In genomic region chr2:236661762-236662110, GRCh38 we compare ENCODE assay signal across 12 cellular contexts.
DNase-seq lines count a peak whose midpoint lies in the region; ATAC-seq, FAIRE-seq and TF ChIP-seq lines count a peak whose summit lies in the region.
"Had no signal": no experiment of that assay in that cellular context is flagged by ENCODE, and none has a peak within 500 bp of the region (broad histone marks: within the 10 kb centered on the region; RNA-seq: fewer than 3 reads in every experiment).

No MANE protein-coding gene starts in this region.

- H3K9me1 ChIP-seq in keratinocyte (ENCODE audit: control insufficient read depth, extremely low read depth, insufficient read depth, low read length): no peaks in the 10 kb centered on the region

- H3K9me3 Mint-ChIP-seq in activated T-cell treated with anti-CD3 and anti-CD28 coated beads, Interleukin-2, amount 50 U/mL, for 4 hours: peaks cover 5% of the 10 kb centered on the region
- H3K9me3 Mint-ChIP-seq: natural killer cell treated with Interleukin-12 subunit alpha and Interleukin-12 subunit beta and Interleukin-15 and Interleukin-18, amount 100 ng/mL, for 72 hours had no signal

- H3K4me1 ChIP-seq in HUES48 (ENCODE audit: control insufficient read depth, insufficient read depth, low read length): peaks cover 26% of the 10 kb centered on the region
- peaks cover 20% of the 10 kb centered on the region for H3K4me1 ChIP-seq in keratinocyte (ENCODE audit: control insufficient read depth, extremely low read depth, insufficient read depth, low read length)
- H3K4me1 ChIP-seq in smooth muscle cell (ENCODE audit: low read depth): peaks cover 39% of the 10 kb centered on the region

- no peaks in the 10 kb centered on the region for H3K36me3 Mint-ChIP-seq in activated T-cell treated with anti-CD3 and anti-CD28 coated beads, Interleukin-2, amount 50 U/mL, for 4 hours (ENCODE audit: insufficient read depth)
- H3K36me3 Mint-ChIP-seq: natural killer cell treated with Interleukin-12 subunit alpha and Interleukin-12 subunit beta and Interleukin-15 and Interleukin-18, amount 100 ng/mL, for 72 hours had no signal

- no peaks in the 10 kb centered on the region for H3K36me3 ChIP-seq in HUES48 (ENCODE audit: control insufficient read depth, insufficient read depth, low read length)
- H3K36me3 ChIP-seq in keratinocyte (ENCODE audit: control insufficient read depth in 2 of 2, extremely low read depth in 1 of 2, insufficient read depth in 2 of 2, low read length in 2 of 2): no peaks in the 10 kb centered on the region
- no peaks in the 10 kb centered on the region for H3K36me3 ChIP-seq in smooth muscle cell (ENCODE audit: low read depth)

- peaks cover 22% of the 10 kb centered on the region for H3F3A ChIP-seq in smooth muscle cell (ENCODE audit: low read depth)

- H3K9ac ChIP-seq in HUES48 (ENCODE audit: low read depth, low read length): no peak overlapping the region
- no peak overlapping the region for H3K9ac ChIP-seq in keratinocyte (ENCODE audit: control insufficient read depth, extremely low read depth, insufficient read depth, low read length)
- no peak overlapping the region for H3K9ac ChIP-seq in smooth muscle cell (ENCODE audit: low read depth)

- H2AFZ ChIP-seq in keratinocyte (ENCODE audit: control insufficient read depth, low read length) (no peak overlapping the region), smooth muscle cell (ENCODE audit: low read depth) (no peak overlapping the region)

- peak; percentile 34 for DNase-seq in choroid plexus epithelial cell (ENCODE audit: low read depth)
- no peak for DNase-seq in keratinocyte (ENCODE audit: low read depth, low spot score)
- DNase-seq in smooth muscle cell (lab: John Stamatoyannopoulos, UW; ENCODE audit: unreplicated experiment): no peak
- DNase-seq in activated T-cell treated with anti-CD3 and anti-CD28 coated beads, Interleukin-2, amount 50 U/mL, for 4 hours: no peak
- DNase-seq in NCI-H748 treated with DMSO at 0.1 percent for 48 hours (lab: John Stamatoyannopoulos, UW): no peak
- no peak for DNase-seq in D721Med (ENCODE audit: insufficient read length, low spot score)
- DNase-seq: activated CD4-positive, CD25-positive, alpha-beta regulatory T cell; activated T-cell treated with anti-CD3 and anti-CD28 coated beads, Interleukin-2, amount 50 U/mL, for 1 hour; NCI-H1092 had no signal

- H3K4me3 ChIP-seq in HUES48 (ENCODE audit: low read depth, low read length): 0 out of 2 replicates have a peak overlapping the region, but pooled peaks have one; percentile 27
- H3K4me3 ChIP-seq in choroid plexus epithelial cell (ENCODE audit: low read depth, low read length): no peak overlapping the region
- H3K4me3 ChIP-seq in keratinocyte (ENCODE audit: control insufficient read depth in 2 of 3, extremely low read depth in 1 of 3, insufficient read depth in 2 of 3, low read depth in 1 of 3, low read length in 3 of 3): no peak overlapping the region
- no peak overlapping the region for H3K4me3 ChIP-seq in smooth muscle cell

- H3K27ac ChIP-seq in HUES48 (ENCODE audit: low read depth, low read length) (peak overlapping the region; percentile 94), keratinocyte (ENCODE audit: control insufficient read depth, insufficient read depth, low read length) (no peak overlapping the region), smooth muscle cell (ENCODE audit: low read depth) (peak overlapping the region; percentile 74)

- 25% methylated on average over 2 of the region's 2 CpGs for WGBS in smooth muscle cell (ENCODE audit: low lambda C conversion rate)

- FAIRE-seq in keratinocyte (lab: Jason Lieb, UNC) (no peak), D721Med (lab: Jason Lieb, UNC) (no peak)

- H3K27me3 Mint-ChIP-seq in activated T-cell treated with anti-CD3 and anti-CD28 coated beads, Interleukin-2, amount 50 U/mL, for 4 hours (ENCODE audit: low read depth): peaks cover 37% of the 10 kb centered on the region

- H3K4me2 ChIP-seq in keratinocyte (ENCODE audit: control insufficient read depth, extremely low read depth, insufficient read depth, low read depth, low read length) (peak overlapping the region; percentile 59), smooth muscle cell (peak overlapping the region; percentile 47)

- H3K9me3 ChIP-seq in HUES48 (ENCODE audit: control insufficient read depth, insufficient read depth, low read length) (0 out of 2 replicates have a peak, but pooled peaks cover 7% of the 10 kb centered on the region), keratinocyte (ENCODE audit: control insufficient read depth, low read depth, low read length) (no peaks in the 10 kb centered on the region), smooth muscle cell (replicated peaks; ENCODE audit: low read depth) (no peaks in the 10 kb centered on the region)

- no peak for ATAC-seq in activated T-cell treated with anti-CD3 and anti-CD28 coated beads, Interleukin-2, amount 50 U/mL, for 4 hours
- no peak for ATAC-seq in GM18907 (IDR thresholded peaks at IDR 0.05; ENCODE audit: unreplicated experiment)
- ATAC-seq: natural killer cell treated with Interleukin-12 subunit alpha and Interleukin-12 subunit beta and Interleukin-15 and Interleukin-18, amount 100 ng/mL, for 72 hours had no signal

- TF ChIP-seq CTCF in choroid plexus epithelial cell (conservative IDR thresholded peaks at IDR 0.05; ENCODE audit: low read depth, low read length): no peak
- TF ChIP-seq CTCF in keratinocyte (optimal IDR thresholded peaks at IDR 0.05 in 1 of 3, IDR thresholded peaks at IDR 0.05 in 1 of 3, conservative IDR thresholded peaks at IDR 0.05 in 1 of 3; ENCODE audit: extremely low read depth in 1 of 3, insufficient read depth in 2 of 3, low read length in 3 of 3): no peak
- TF ChIP-seq CTCF in smooth muscle cell (IDR thresholded peaks at IDR 0.05; ENCODE audit: borderline replicate concordance, insufficient read depth, poor library complexity, severe bottlenecking): no peak
- TF ChIP-seq CTCF in D721Med (IDR thresholded peaks at IDR 0.05; ENCODE audit: insufficient read depth, missing control alignments): no peak

- H4K20me1 ChIP-seq in keratinocyte (ENCODE audit: control insufficient read depth, extremely low read depth, insufficient read depth, low read length) (no peaks in the 10 kb centered on the region), smooth muscle cell (ENCODE audit: low read depth) (no peaks in the 10 kb centered on the region)

- H3K79me2 ChIP-seq in keratinocyte (ENCODE audit: control insufficient read depth, insufficient read depth, low read length) (no peaks in the 10 kb centered on the region), smooth muscle cell (ENCODE audit: low read depth) (no peaks in the 10 kb centered on the region)

- H3K27me3 ChIP-seq in HUES48 (ENCODE audit: control insufficient read depth, insufficient read depth, low read length) (no peaks in the 10 kb centered on the region), keratinocyte (ENCODE audit: control insufficient read depth, extremely low read depth, insufficient read depth, low read length) (no peaks in the 10 kb centered on the region), smooth muscle cell (ENCODE audit: low read depth) (no peaks in the 10 kb centered on the region)

- H3K4me1 Mint-ChIP-seq in activated T-cell treated with anti-CD3 and anti-CD28 coated beads, Interleukin-2, amount 50 U/mL, for 4 hours (ENCODE audit: low read depth): no peaks in the 10 kb centered on the region

- H3K4me3 Mint-ChIP-seq in activated T-cell treated with anti-CD3 and anti-CD28 coated beads, Interleukin-2, amount 50 U/mL, for 4 hours: no peak overlapping the region
- H3K4me3 Mint-ChIP-seq: natural killer cell treated with Interleukin-12 subunit alpha and Interleukin-12 subunit beta and Interleukin-15 and Interleukin-18, amount 100 ng/mL, for 72 hours had no signal

- dilution Hi-C loops in keratinocyte (cut with MboI; ENCODE audit: extremely low pct_ligation_motif_present, low sequenced_read_pairs): no loop called here
